ENCODE assay signal across 15 cellular contexts in the genomic region with DNA sequence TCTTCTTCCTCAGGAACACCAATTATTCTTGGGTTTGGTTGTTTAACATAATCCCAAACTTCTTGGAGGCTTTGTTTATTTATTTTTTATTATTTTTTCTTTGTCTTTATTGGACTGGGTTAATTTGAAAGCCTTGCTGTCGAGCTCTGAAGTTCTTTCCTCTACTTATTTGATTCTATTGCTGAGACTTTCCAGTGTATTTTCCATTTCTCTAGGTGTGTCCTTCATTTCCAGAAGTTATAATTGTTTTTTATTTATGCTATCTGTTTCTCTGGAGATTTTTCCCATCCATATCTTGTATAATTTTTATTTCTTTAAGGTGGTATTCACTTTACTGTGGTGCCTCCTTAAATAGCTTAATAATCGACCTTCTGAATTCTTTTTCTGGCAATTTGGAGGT. TPM values are rescaled to one million over a fixed set of nuclear protein-coding genes. Genes with fewer than 3 reads are reported as not detected.
A peak's percentile ranks its signal among the peaks of the same experiment; 100 is the strongest.
DNase-seq lines count a peak whose midpoint lies in the region; ATAC-seq and TF ChIP-seq lines count a peak whose summit lies in the region.
"Had no signal": no experiment of that assay in that cellular context is flagged by ENCODE, and none has a peak within 500 bp of the region (broad histone marks: within the 10 kb centered on the region; RNA-seq: fewer than 3 reads in every experiment).

No MANE protein-coding gene starts in this region.

- POLR2A ChIA-PET in HEK293 (lab: Yijun Ruan, JAX) (interaction anchor here (3.0 kb wide), 1 partner anchor 8 kb away, joined by 15 read pairs; a partner anchor contains a TSS), PC-9 (lab: Charles Lee; ENCODE audit: unreplicated experiment) (no interaction called here)

- no peak for DNase-seq in PC-9
- no peak for DNase-seq in chondrocyte (ENCODE audit: low spot score)
- no peak for DNase-seq in GM19238 (ENCODE audit: insufficient read length, low spot score)
- DNase-seq in GM03348 (ENCODE audit: low spot score), result no peak
- no peak for DNase-seq in natural killer cell treated with Interleukin-12 subunit alpha and Interleukin-12 subunit beta and Interleukin-15 and Interleukin-18, amount 100 ng/mL, for 72 hours (ENCODE audit: low spot score)
- DNase-seq: CD8-positive, alpha-beta memory T cell; DMS53; HCEC 1CT; KBM-7 had no signal

- ATAC-seq in natural killer cell treated with Interleukin-12 subunit alpha and Interleukin-12 subunit beta and Interleukin-15 and Interleukin-18, amount 100 ng/mL, for 72 hours, result no peak
- ATAC-seq in GM21360 (IDR thresholded peaks at IDR 0.05; ENCODE audit: unreplicated experiment), result no peak
- ATAC-seq: A549 had no signal

- H3K4me1 Mint-ChIP-seq in chondrocyte (ENCODE audit: low read depth), result peaks cover 32% of the 10 kb centered on the region
- no peaks in the 10 kb centered on the region for H3K4me1 Mint-ChIP-seq in natural killer cell treated with Interleukin-12 subunit alpha and Interleukin-12 subunit beta and Interleukin-15 and Interleukin-18, amount 100 ng/mL, for 72 hours (ENCODE audit: low read depth in 2 of 2)

- H3K4me1 ChIP-seq in HEK293 (ENCODE audit: control insufficient read depth, insufficient read depth, low read length) (peaks cover 12% of the 10 kb centered on the region), PC-9 (replicated peaks; ENCODE audit: insufficient read depth) (peaks cover 28% of the 10 kb centered on the region)
- H3K4me1 ChIP-seq: A549 had no signal

- no peaks in the 10 kb centered on the region for H4K20me1 ChIP-seq in PC-9 (ENCODE audit: insufficient read depth)

- no peaks in the 10 kb centered on the region for H3K27me3 ChIP-seq in PC-9 (ENCODE audit: insufficient read depth, low read depth)
- H3K27me3 ChIP-seq: BE2C had no signal

- H3K79me2 ChIP-seq in PC-9 (ENCODE audit: low read depth), result peaks cover 4% of the 10 kb centered on the region; the same call in 1 of the 2 replicates

- BruUV-seq in PC-9 (replicated peaks; lab: Mats Ljungman, UMichigan), result no TSS peak

- H2AFZ ChIP-seq in PC-9, result no peak overlapping the region

- 0 out of 2 replicates have a peak overlapping the region, but pooled peaks have one; percentile 78 for H3K4me2 ChIP-seq in PC-9
- H3K4me2 ChIP-seq: A549 had no signal

- peaks cover 22% of the 10 kb centered on the region for H3K9me3 Mint-ChIP-seq in chondrocyte (ENCODE audit: low read depth)
- peaks cover 2% of the 10 kb centered on the region for H3K9me3 Mint-ChIP-seq in natural killer cell treated with Interleukin-12 subunit alpha and Interleukin-12 subunit beta and Interleukin-15 and Interleukin-18, amount 100 ng/mL, for 72 hours

- H3K27me3 Mint-ChIP-seq in chondrocyte (ENCODE audit: low read depth), result no peaks in the 10 kb centered on the region
- H3K27me3 Mint-ChIP-seq in natural killer cell treated with Interleukin-12 subunit alpha and Interleukin-12 subunit beta and Interleukin-15 and Interleukin-18, amount 100 ng/mL, for 72 hours, result peaks cover 30 to 38% of the 10 kb centered on the region in 2 donors

- peak overlapping the region; percentile 10 for H3K27ac Mint-ChIP-seq in chondrocyte (ENCODE audit: unreplicated experiment)
- no peak overlapping the region for H3K27ac Mint-ChIP-seq in natural killer cell treated with Interleukin-12 subunit alpha and Interleukin-12 subunit beta and Interleukin-15 and Interleukin-18, amount 100 ng/mL, for 72 hours
- H3K27ac Mint-ChIP-seq: CD8-positive, alpha-beta memory T cell had no signal

- H3K4me3 ChIP-seq in HEK293 (ENCODE audit: low read depth, low read length) (no peak overlapping the region), PC-9 (0 out of 2 replicates have a peak overlapping the region, but pooled peaks have one; percentile 16)
- H3K4me3 ChIP-seq: A549 had no signal

- TF ChIP-seq CTCF in HEK293 (tag by site-specific recombination; IDR thresholded peaks at IDR 0.05) (no peak), PC-9 (conservative IDR thresholded peaks at IDR 0.05) (no peak), chondrocyte (IDR thresholded peaks at IDR 0.05) (no peak)

- H3K27ac ChIP-seq in HEK293 (ENCODE audit: extremely low read depth, low read depth, low read length) (no peak overlapping the region), PC-9 (peak overlapping the region; percentile 89)
- H3K27ac ChIP-seq: A549, HL-60 had no signal

- CTCF ChIA-PET in HEK293 (lab: Yijun Ruan, JAX) (interaction anchor here (0.6 to 1.2 kb wide), 3 partner anchors 15 to 1035 kb away, joined by 3 to 5 read pairs (median 3); no protein-coding TSS in a partner anchor), PC-9 (lab: Charles Lee) (no interaction called here)

- H3F3A ChIP-seq in PC-9 (ENCODE audit: insufficient read depth, low read depth), result peaks cover 15% of the 10 kb centered on the region

- no peaks in the 10 kb centered on the region for H3K9me3 ChIP-seq in HEK293 (ENCODE audit: control insufficient read depth, insufficient read depth, low read depth, low read length)
- H3K9me3 ChIP-seq in PC-9 (ENCODE audit: insufficient read depth, low read depth), result no peaks in the 10 kb centered on the region
- H3K9me3 ChIP-seq: A549, BE2C had no signal

- H3K36me3 ChIP-seq in HEK293 (ENCODE audit: control insufficient read depth in 2 of 2, insufficient read depth in 1 of 2, low read length in 2 of 2) (no peaks in the 10 kb centered on the region), PC-9 (ENCODE audit: low read depth) (no peaks in the 10 kb centered on the region)
- H3K36me3 ChIP-seq: BE2C had no signal

- no peaks in the 10 kb centered on the region for H3K9me2 ChIP-seq in PC-9 (ENCODE audit: insufficient read depth)

- H3K36me3 Mint-ChIP-seq in chondrocyte (ENCODE audit: low read depth), result peaks cover 3% of the 10 kb centered on the region
- H3K36me3 Mint-ChIP-seq in natural killer cell treated with Interleukin-12 subunit alpha and Interleukin-12 subunit beta and Interleukin-15 and Interleukin-18, amount 100 ng/mL, for 72 hours, result peaks cover 14% of the 10 kb centered on the region

- H3K4me3 Mint-ChIP-seq in chondrocyte (ENCODE audit: unreplicated experiment), result no peak overlapping the region
- no peak overlapping the region for H3K4me3 Mint-ChIP-seq in natural killer cell treated with Interleukin-12 subunit alpha and Interleukin-12 subunit beta and Interleukin-15 and Interleukin-18, amount 100 ng/mL, for 72 hours
- H3K4me3 Mint-ChIP-seq: CD8-positive, alpha-beta memory T cell had no signal

- intact Hi-C loops in PC-9 (cut with micrococcal nuclease; ENCODE audit: unreplicated experiment), result no loop called here

TF ChIP-seq in HEK293, 187 proteins besides CTCF, POLR2A, EP300 and RAD21:
- TF ChIP-seq SETDB1 (IDR thresholded peaks at IDR 0.05; ENCODE audit: insufficient read length, low read length), result peak; percentile 27
- TF ChIP-seq ZNF302 (tag by site-specific recombination; IDR thresholded peaks at IDR 0.05; ENCODE audit: low read depth), result no peak

RNA-seq across cellular contexts. Expression of a gene that starts 8.8 kb away (rescaled TPM):
- 14.4 and 18.4 TPM in 2 replicates for total RNA-seq in PC-9 (2021)
- 29.6 to 40.7 TPM (median 35.6 TPM) in 3 replicates for total RNA-seq in chondrocyte
- 10 to 100 TPM; 29.7 to 46.2 TPM for total RNA-seq in natural killer cell treated with Interleukin-12 subunit alpha and Interleukin-12 subunit beta and Interleukin-15 and Interleukin-18, amount 100 ng/mL, for 72 hours

RNA-seq across cellular contexts. Expression of a gene that starts 49.5 kb away (rescaled TPM):
- total RNA-seq in PC-9 (2021) (not detected in 2 replicates), chondrocyte (0.12 to 0.20 TPM in 2 of 3 replicates, not detected in the other)
- not detected for total RNA-seq in natural killer cell treated with Interleukin-12 subunit alpha and Interleukin-12 subunit beta and Interleukin-15 and Interleukin-18, amount 100 ng/mL, for 72 hours
- total RNA-seq: CD8-positive, alpha-beta memory T cell; Daoy had no signal
